ENCODE assay signal across 13 cellular contexts in genomic region chr15:99929266-99929665, GRCh38.
DNase-seq lines count a peak whose midpoint lies in the region; ATAC-seq and TF ChIP-seq lines count a peak whose summit lies in the region.
"Had no signal": no experiment of that assay in that cellular context is flagged by ENCODE, and none has a peak within 500 bp of the region (broad histone marks: within the 10 kb centered on the region; RNA-seq: fewer than 3 reads in every experiment).

No MANE protein-coding gene starts in this region.

- peak overlapping the region; percentile 66 for H3K4me3 Mint-ChIP-seq in T-helper 1 cell treated with Interleukin-12 subunit alpha and Interleukin-12 subunit beta and Interleukin-4 antibody, amounts not matched to agents 30 μg/mL and 1 μg/mL, for 36 hours
- peak overlapping the region; percentile 58 to 95 (median 82) for H3K4me3 Mint-ChIP-seq in IgD-negative memory B cell
- peak overlapping the region; percentile 77 for H3K4me3 Mint-ChIP-seq in nephron progenitor cell

- no peaks in the 10 kb centered on the region for H3K27me3 ChIP-seq in effector memory CD4-positive, alpha-beta T cell (replicated peaks; ENCODE audit: control insufficient read depth, insufficient read depth, low read length, poor library complexity, severe bottlenecking)

- H3K27me3 Mint-ChIP-seq in T-helper 1 cell treated with Interleukin-12 subunit alpha and Interleukin-12 subunit beta and Interleukin-4 antibody, amounts not matched to agents 30 μg/mL and 1 μg/mL, for 36 hours (ENCODE audit: low read depth) = peaks cover 23% of the 10 kb centered on the region
- H3K27me3 Mint-ChIP-seq in IgD-negative memory B cell (peaks cover 1% of the 10 kb centered on the region), nephron progenitor cell (ENCODE audit: low read depth, poor library complexity) (peaks cover 74% of the 10 kb centered on the region)

- ATAC-seq in GM18511 (IDR thresholded peaks at IDR 0.05; ENCODE audit: unreplicated experiment) (no peak), HG03432 (IDR thresholded peaks at IDR 0.05; ENCODE audit: unreplicated experiment) (no peak)

- H3K4me1 Mint-ChIP-seq in T-helper 1 cell treated with Interleukin-12 subunit alpha and Interleukin-12 subunit beta and Interleukin-4 antibody, amounts not matched to agents 30 μg/mL and 1 μg/mL, for 36 hours (ENCODE audit: low read depth) = peaks cover 11% of the 10 kb centered on the region
- H3K4me1 Mint-ChIP-seq in IgD-negative memory B cell (peaks cover 4 to 12% (median 4%) of the 10 kb centered on the region in 3 donors), nephron progenitor cell (peaks cover 5% of the 10 kb centered on the region)

- no peak overlapping the region for H3K4me3 ChIP-seq in effector memory CD4-positive, alpha-beta T cell (ENCODE audit: insufficient read depth, low read depth, low read length, poor library complexity, severe bottlenecking)

- no peak overlapping the region for H3K27ac Mint-ChIP-seq in T-helper 1 cell treated with Interleukin-12 subunit alpha and Interleukin-12 subunit beta and Interleukin-4 antibody, amounts not matched to agents 30 μg/mL and 1 μg/mL, for 36 hours
- peak overlapping the region in 2 of 3 donors; percentile 68 to 72 for H3K27ac Mint-ChIP-seq in IgD-negative memory B cell
- H3K27ac Mint-ChIP-seq in nephron progenitor cell = no peak overlapping the region

- no peak for TF ChIP-seq CTCF in nephron progenitor cell (IDR thresholded peaks at IDR 0.05)

- H3K27ac ChIP-seq in effector memory CD4-positive, alpha-beta T cell (ENCODE audit: insufficient read depth, low read length, poor library complexity, severe bottlenecking) = peak overlapping the region; percentile 63
- H3K27ac ChIP-seq: 22Rv1 had no signal

- DNase-seq in T-helper 1 cell (no peak), nephron progenitor cell (no peak), NCI-H146 treated with DMSO at 0.1 percent for 48 hours (lab: John Stamatoyannopoulos, UW; ENCODE audit: unreplicated experiment) (no peak)
- no peak for DNase-seq in effector memory CD4-positive, alpha-beta T cell
- DNase-seq: DMS53, NCI-H524 treated with DMSO at 0.1 percent for 48 hours, SHP77 had no signal

- no peaks in the 10 kb centered on the region for H3K36me3 ChIP-seq in effector memory CD4-positive, alpha-beta T cell (ENCODE audit: control insufficient read depth, insufficient read depth, low read length)
- H3K36me3 ChIP-seq: thoracic aorta had no signal

- peaks cover 13% of the 10 kb centered on the region for H3K4me1 ChIP-seq in effector memory CD4-positive, alpha-beta T cell (ENCODE audit: control insufficient read depth, insufficient read depth, low read length, poor library complexity, severe bottlenecking)

- no peaks in the 10 kb centered on the region for H3K9me3 Mint-ChIP-seq in T-helper 1 cell treated with Interleukin-12 subunit alpha and Interleukin-12 subunit beta and Interleukin-4 antibody, amounts not matched to agents 30 μg/mL and 1 μg/mL, for 36 hours
- no peaks in the 10 kb centered on the region for H3K9me3 Mint-ChIP-seq in IgD-negative memory B cell
- H3K9me3 Mint-ChIP-seq in nephron progenitor cell = peaks cover 4% of the 10 kb centered on the region

- H3K36me3 Mint-ChIP-seq in T-helper 1 cell treated with Interleukin-12 subunit alpha and Interleukin-12 subunit beta and Interleukin-4 antibody, amounts not matched to agents 30 μg/mL and 1 μg/mL, for 36 hours (ENCODE audit: low read depth) = no peaks in the 10 kb centered on the region
- H3K36me3 Mint-ChIP-seq in IgD-negative memory B cell = no peaks in the 10 kb centered on the region
- H3K36me3 Mint-ChIP-seq in nephron progenitor cell (ENCODE audit: low read depth) = no peaks in the 10 kb centered on the region

- no peaks in the 10 kb centered on the region for H3K9me3 ChIP-seq in effector memory CD4-positive, alpha-beta T cell (ENCODE audit: control insufficient read depth, low read length)
- H3K9me3 ChIP-seq: thoracic aorta had no signal

Comparison
In these comparisons a context has a peak if more than half of its experiments do, and no peak if none do; other contexts are left out.
1. H3K27ac Mint-ChIP-seq: peak in IgD-negative memory B cell (2 of 3); none in T-helper 1 cell treated with Interleukin-12 subunit alpha and Interleukin-12 subunit beta and Interleukin-4 antibody, amounts not matched to agents 30 μg/mL and 1 μg/mL, for 36 hours (single experiment) and nephron progenitor cell (single experiment).
2. Peak in every context shown above with its lines, with median percentiles within 50 percentile points of each other: H3K4me3 Mint-ChIP-seq.